In genomic region chr10:95796504-95796903, GRCh38 we compare ENCODE assay signal across 10 cellular contexts.
"Had no signal": no experiment of that assay in that cellular context is flagged by ENCODE, and none has a peak within 500 bp of the region (broad histone marks: within the 10 kb centered on the region; RNA-seq: fewer than 3 reads in every experiment).

No MANE protein-coding gene starts in this region.

- H3K4me3 Mint-ChIP-seq: neural progenitor cell had no signal

- DNase-seq: activated gamma-delta T cell; activated T-cell treated with anti-CD3 and anti-CD28 coated beads for 4 hours; effector memory CD4-positive, alpha-beta T cell; gastrocnemius medialis; kidney; pancreas; stimulated activated CD4-positive, alpha-beta T cell treated with anti-CD3 and anti-CD28 coated beads, Interleukin-2, amount 100 ng/mL, for 48 hours; SW 1271; T1000 had no signal

- ATAC-seq: gastrocnemius medialis, pancreas had no signal

- H3K36me3 Mint-ChIP-seq: neural progenitor cell had no signal

- H3K27ac Mint-ChIP-seq: neural progenitor cell had no signal
